Comparison of ENCODE assay signal across 1 cellular context in genomic region chr5:177770646-177771045, GRCh38. TPM values are rescaled to one million over a fixed set of nuclear protein-coding genes. Genes with fewer than 3 reads are reported as not detected.
"Had no signal": no experiment of that assay in that cellular context is flagged by ENCODE, and none has a peak within 500 bp of the region (broad histone marks: within the 10 kb centered on the region; RNA-seq: fewer than 3 reads in every experiment).

No MANE protein-coding gene starts in this region.

RNA-seq across cellular contexts. Expression of gene FAM153A, which starts 12.1 kb away (rescaled TPM):
- total RNA-seq: dermis blood vessel endothelial cell had no signal
